ENCODE assay signal across 6 cellular contexts in the genomic region with DNA sequence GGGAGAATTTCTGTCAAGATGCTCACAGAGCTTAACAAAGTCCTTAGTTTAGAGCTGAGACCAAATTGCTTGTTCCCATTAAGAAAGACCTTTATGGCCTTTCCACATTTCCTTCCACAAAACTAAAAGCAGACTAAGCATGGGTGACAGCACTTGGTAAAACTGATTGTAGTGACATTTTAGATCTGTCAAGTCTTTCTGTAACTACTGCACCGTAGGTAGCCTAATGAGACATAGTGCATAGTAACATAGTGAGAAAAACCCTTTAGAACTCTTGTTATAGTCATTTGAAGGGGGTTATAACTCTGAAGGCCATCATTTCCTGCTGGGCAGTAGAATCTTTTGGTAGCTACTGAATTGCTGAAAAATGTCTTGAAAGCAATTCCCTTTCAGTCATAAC.
"Had no signal": no experiment of that assay in that cellular context is flagged by ENCODE, and none has a peak within 500 bp of the region (broad histone marks: within the 10 kb centered on the region; RNA-seq: fewer than 3 reads in every experiment).

No MANE protein-coding gene starts in this region.

- H3K4me1 Mint-ChIP-seq: IgD-negative memory B cell had no signal

- H3K4me3 Mint-ChIP-seq: IgD-negative memory B cell had no signal

- DNase-seq: IMR-90, KBM-7 had no signal

- ATAC-seq: HepG2 had no signal

- H3K27ac ChIP-seq: HL-60 had no signal

- H3K27ac Mint-ChIP-seq: IgD-negative memory B cell had no signal

- H3K27me3 Mint-ChIP-seq: IgD-negative memory B cell had no signal

- H3K36me3 Mint-ChIP-seq: IgD-negative memory B cell had no signal

- FAIRE-seq: HepG2, HTR-8/SVneo had no signal
